In the genomic region with DNA sequence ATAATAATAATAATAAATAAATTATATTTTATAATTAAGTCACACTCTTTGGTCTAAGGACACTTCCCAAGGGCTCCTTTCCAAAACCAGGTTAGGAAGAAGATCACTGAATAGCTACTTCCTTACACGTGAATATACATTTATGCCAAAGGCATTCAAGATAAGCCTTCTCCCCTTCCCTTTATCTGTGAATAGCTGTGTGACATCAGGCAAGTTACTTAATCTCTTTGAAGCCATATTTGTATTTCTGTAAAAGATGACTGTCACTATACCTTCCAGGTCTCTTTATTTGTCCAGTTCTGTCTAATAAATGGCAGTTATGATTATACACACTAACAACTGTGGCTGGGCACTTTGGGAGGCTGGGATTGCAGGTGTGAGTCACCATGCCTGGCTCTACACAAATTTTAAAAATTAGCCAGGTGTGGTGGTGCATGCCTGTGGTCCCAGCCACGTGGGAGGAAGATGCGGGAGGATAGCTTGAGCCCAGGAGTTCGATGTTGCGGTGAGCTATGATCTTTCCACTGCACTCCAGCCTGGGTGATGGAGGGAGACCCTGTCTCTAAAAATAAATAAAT, we compare ENCODE assay signal across 22 cellular contexts.
"Had no signal": no experiment of that assay in that cellular context is flagged by ENCODE, and none has a peak within 500 bp of the region (broad histone marks: within the 10 kb centered on the region; RNA-seq: fewer than 3 reads in every experiment).

No MANE protein-coding gene starts in this region.

- FAIRE-seq: endometrium, frontal cortex, pancreas had no signal

- H3K4me3 Mint-ChIP-seq: activated CD4-positive, alpha-beta memory T cell treated with anti-CD3 and anti-CD28 coated beads for 36 hours; activated naive CD4-positive, alpha-beta T cell treated with anti-CD3 and anti-CD28 coated beads, Interleukin-2, amount 50 U/mL, for 24 hours; dendritic cell treated with granulocyte-macrophage colony-stimulating factor and Interleukin-4, amounts not matched to agents 40 ng/mL and 50 ng/mL, for 4 days; nephron had no signal

- DNase-seq: activated CD4-positive, alpha-beta memory T cell treated with anti-CD3 and anti-CD28 coated beads for 36 hours; activated CD4-positive, alpha-beta T cell treated with anti-CD3 and anti-CD28 coated beads for 48 hours; activated gamma-delta T cell treated with Interleukin-2 at 50 U/mL for 16 hours; activated T-cell treated with anti-CD3 and anti-CD28 coated beads for 4 hours; anterior cingulate cortex; body of pancreas; effector CD4-positive, alpha-beta T cell; hypothalamus; left cardiac atrium; mesenchymal stem cell; pancreas; psoas muscle; right cardiac atrium; stimulated activated CD4-positive, alpha-beta T cell treated with anti-CD3 and anti-CD28 coated beads, Interleukin-12 subunit alpha, Interleukin-12 subunit beta, amount 100 ng/mL, for 4 hours; stimulated activated CD4-positive, alpha-beta T cell treated with anti-CD3 and anti-CD28 coated beads, Interleukin-4, amount 100 ng/mL, for 4 hours; stimulated activated naive CD8-positive, alpha-beta T cell treated with anti-CD3 and anti-CD28 coated beads, Interleukin-15, Interleukin-2, amounts not matched to agents 100 U/mL and 50 U/mL, for 24 hours; T-helper 9 cell had no signal

- H3K9me3 Mint-ChIP-seq: activated CD4-positive, alpha-beta memory T cell treated with anti-CD3 and anti-CD28 coated beads for 36 hours; activated naive CD4-positive, alpha-beta T cell treated with anti-CD3 and anti-CD28 coated beads, Interleukin-2, amount 50 U/mL, for 24 hours; dendritic cell treated with granulocyte-macrophage colony-stimulating factor and Interleukin-4, amounts not matched to agents 40 ng/mL and 50 ng/mL, for 4 days; nephron had no signal

- H3K36me3 Mint-ChIP-seq: activated CD4-positive, alpha-beta memory T cell treated with anti-CD3 and anti-CD28 coated beads for 36 hours; activated naive CD4-positive, alpha-beta T cell treated with anti-CD3 and anti-CD28 coated beads, Interleukin-2, amount 50 U/mL, for 24 hours had no signal

- H3K27me3 Mint-ChIP-seq: dendritic cell treated with granulocyte-macrophage colony-stimulating factor and Interleukin-4, amounts not matched to agents 40 ng/mL and 50 ng/mL, for 4 days had no signal

- H3K27ac Mint-ChIP-seq: activated CD4-positive, alpha-beta memory T cell treated with anti-CD3 and anti-CD28 coated beads for 36 hours; dendritic cell treated with granulocyte-macrophage colony-stimulating factor and Interleukin-4, amounts not matched to agents 40 ng/mL and 50 ng/mL, for 4 days; nephron had no signal
